Comparison of ENCODE assay signal across 11 cellular contexts in the genomic region with DNA sequence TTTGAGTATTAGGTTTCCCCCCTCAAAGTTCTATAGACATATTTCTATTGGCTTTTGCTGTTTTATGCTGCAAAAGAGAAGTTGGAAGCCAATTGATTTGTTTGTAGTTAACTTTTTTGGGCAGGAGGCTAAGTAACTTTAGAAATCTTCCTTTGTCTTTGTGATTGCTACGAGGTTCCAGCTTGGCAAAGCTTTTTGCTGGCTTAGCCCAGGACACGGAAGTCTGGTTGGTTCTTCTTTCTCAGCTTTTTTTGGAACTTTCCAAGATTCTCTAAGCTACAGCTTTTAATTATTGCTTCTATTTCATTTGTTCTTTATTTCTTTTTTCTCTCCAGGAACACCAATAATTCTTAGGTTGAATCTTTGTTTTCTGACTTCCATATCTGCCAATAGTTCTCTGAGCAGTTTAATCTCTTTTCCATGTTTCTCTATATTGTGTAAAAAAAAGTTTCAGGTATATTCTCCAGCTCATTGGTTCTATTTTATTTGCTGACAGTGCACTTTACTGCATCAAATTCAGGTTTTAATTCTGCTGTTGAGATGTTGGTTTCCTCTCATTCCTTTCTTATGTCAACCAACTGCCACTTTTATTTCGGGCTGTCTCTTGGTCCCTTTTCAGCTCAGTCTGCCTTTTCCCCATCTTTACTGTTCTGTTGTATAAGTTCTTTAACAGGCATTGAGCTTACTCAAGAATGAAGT. TPM values are rescaled to one million over a fixed set of nuclear protein-coding genes. Genes with fewer than 3 reads are reported as not detected.
DNase-seq lines count a peak whose midpoint lies in the region; TF ChIP-seq lines count a peak whose summit lies in the region.
"Had no signal": no experiment of that assay in that cellular context is flagged by ENCODE, and none has a peak within 500 bp of the region (broad histone marks: within the 10 kb centered on the region; RNA-seq: fewer than 3 reads in every experiment).

No MANE protein-coding gene starts in this region.

- H3K27me3 Mint-ChIP-seq in mesothelial cell of epicardium (ENCODE audit: low read depth) = no peaks in the 10 kb centered on the region
- H3K27me3 Mint-ChIP-seq: activated CD4-positive, alpha-beta T cell treated with anti-CD3 and anti-CD28 coated beads, Interleukin-2, amount 10 ng/mL, durations not matched to agents 24 days and 14 days had no signal

- peak overlapping the region; percentile 65 for H3K4me2 ChIP-seq in SK-N-SH

- intact Hi-C loops in tibial artery (cut with DNase I; ENCODE audit: low total_unique reads) = no loop called here

- peaks cover 60% of the 10 kb centered on the region for H3K4me1 Mint-ChIP-seq in mesothelial cell of epicardium

- POLR2A ChIA-PET in SK-N-SH (lab: Yijun Ruan, JAX) = no interaction called here

- peaks cover 6 to 48% of the 10 kb centered on the region in 2 experiments for H3K36me3 ChIP-seq in SK-N-SH (replicated peaks in 1 of 2; ENCODE audit: control insufficient read depth in 1 of 2, insufficient read depth in 2 of 2, low read length in 1 of 2)
- H3K36me3 ChIP-seq in tibial artery = no peaks in the 10 kb centered on the region

- H2AFZ ChIP-seq in SK-N-SH (ENCODE audit: low read depth) = no peak overlapping the region

- no peaks in the 10 kb centered on the region for H3K36me3 Mint-ChIP-seq in mesothelial cell of epicardium
- H3K36me3 Mint-ChIP-seq: activated naive CD4-positive, alpha-beta T cell treated with anti-CD3 and anti-CD28 coated beads, Interleukin-2, amount 50 U/mL, for 72 hours had no signal

- H3K4me3 Mint-ChIP-seq in mesothelial cell of epicardium = no peak overlapping the region
- H3K4me3 Mint-ChIP-seq: activated CD4-positive, alpha-beta T cell treated with anti-CD3 and anti-CD28 coated beads, Interleukin-2, amount 10 ng/mL, durations not matched to agents 24 days and 14 days had no signal

- no peak for TF ChIP-seq RAD21 in SK-N-SH (IDR thresholded peaks at IDR 0.05; ENCODE audit: low read length)

- peak overlapping the region; percentile 48; the same call in 1 of the 2 replicates for H3K9ac ChIP-seq in SK-N-SH

- H3K9me3 ChIP-seq in SK-N-SH (no peaks in the 10 kb centered on the region), tibial artery (no peaks in the 10 kb centered on the region)

- H3K9me3 Mint-ChIP-seq in mesothelial cell of epicardium = no peaks in the 10 kb centered on the region
- H3K9me3 Mint-ChIP-seq: activated CD4-positive, alpha-beta T cell treated with anti-CD3 and anti-CD28 coated beads, Interleukin-2, amount 10 ng/mL, durations not matched to agents 24 days and 14 days; activated naive CD4-positive, alpha-beta T cell treated with anti-CD3 and anti-CD28 coated beads, Interleukin-2, amount 50 U/mL, for 72 hours had no signal

- WGBS in SK-N-SH (ENCODE audit: low lambda C conversion rate) = 73% methylated on average over 3 of the region's 3 CpGs

- H3K9me2 ChIP-seq in SK-N-SH = no peaks in the 10 kb centered on the region

- no peaks in the 10 kb centered on the region; the same call in 1 of the 2 replicates for H4K20me1 ChIP-seq in SK-N-SH (ENCODE audit: insufficient read depth)

- H3K4me3 ChIP-seq in SK-N-SH (ENCODE audit: low read depth in 2 of 2, low read length in 1 of 2) (peak overlapping the region in 1 of 2 experiments; percentile 17; a peak in 1 of 4 replicates), tibial artery (peak overlapping the region; percentile 7 to 23)

- H3K4me1 ChIP-seq in SK-N-SH (ENCODE audit: control insufficient read depth in 1 of 2, insufficient read depth in 2 of 2, low read depth in 1 of 2, low read length in 1 of 2) (peaks cover 9 to 44% of the 10 kb centered on the region in 2 experiments), tibial artery (peaks cover 0 to 94% (median 30%) of the 10 kb centered on the region in 4 donors)

- no peak for TF ChIP-seq CTCF in SK-N-SH (IDR thresholded peaks at IDR 0.05)
- no peak for TF ChIP-seq CTCF in mesothelial cell of epicardium (IDR thresholded peaks at IDR 0.05; ENCODE audit: unreplicated experiment)
- no peak for TF ChIP-seq CTCF in tibial artery (IDR thresholded peaks at IDR 0.05)

- peaks cover 100% of the 10 kb centered on the region for H3K79me2 ChIP-seq in SK-N-SH (ENCODE audit: insufficient read depth)

- H3K27ac Mint-ChIP-seq in mesothelial cell of epicardium = peak overlapping the region; percentile 43
- H3K27ac Mint-ChIP-seq: activated CD4-positive, alpha-beta T cell treated with anti-CD3 and anti-CD28 coated beads, Interleukin-2, amount 10 ng/mL, durations not matched to agents 24 days and 14 days; activated naive CD4-positive, alpha-beta T cell treated with anti-CD3 and anti-CD28 coated beads, Interleukin-2, amount 50 U/mL, for 72 hours had no signal

- H3K27me3 ChIP-seq in SK-N-SH (ENCODE audit: insufficient read depth) (no peaks in the 10 kb centered on the region), tibial artery (no peaks in the 10 kb centered on the region)

- CTCF ChIA-PET in SK-N-SH (lab: Yijun Ruan, JAX) = interaction anchor here (0.8 to 3.0 kb wide), 5 partner anchors 10 to 140 kb away, joined by 3 to 9 read pairs (median 3); a partner anchor contains a TSS

- peaks cover 46% of the 10 kb centered on the region for H3F3A ChIP-seq in SK-N-SH (replicated peaks; ENCODE audit: insufficient read depth)

- H3K27ac ChIP-seq in SK-N-SH (ENCODE audit: low read depth in 2 of 2, low read length in 1 of 2) = peak overlapping the region; percentile 74 to 79; a peak in 3 of 4 replicates
- H3K27ac ChIP-seq in epithelial cell of prostate = peak overlapping the region; percentile 9
- H3K27ac ChIP-seq in tibial artery = peak overlapping the region; percentile 62 to 68

- DNase-seq in SK-N-SH (no peak), epithelial cell of prostate (ENCODE audit: low read depth, low spot score) (no peak), mesothelial cell of epicardium (ENCODE audit: low spot score in 2 of 2, unreplicated experiment in 2 of 2) (no peak), tibial artery (no peak), NCI-H1092 (lab: John Stamatoyannopoulos, UW) (no peak), NCI-H82 treated with DMSO at 0.1 percent for 48 hours (lab: John Stamatoyannopoulos, UW; ENCODE audit: unreplicated experiment) (no peak), DMS79 treated with DMSO at 0.1 percent for 48 hours (lab: John Stamatoyannopoulos, UW) (no peak), Ammon's horn (ENCODE audit: low spot score) (no peak)
- DNase-seq: activated CD4-positive, alpha-beta T cell treated with anti-CD3 and anti-CD28 coated beads, Interleukin-2, amount 10 ng/mL, durations not matched to agents 24 days and 14 days; NCI-H510A had no signal

- no peak for TF ChIP-seq EP300 in SK-N-SH (IDR thresholded peaks at IDR 0.05; ENCODE audit: borderline replicate concordance in 1 of 2, low read depth in 1 of 2, low read length in 1 of 2)

TF ChIP-seq in SK-N-SH, 30 proteins besides CTCF, POLR2A, EP300 and RAD21 (continues in another document):
- TF ChIP-seq, protein P1, sequence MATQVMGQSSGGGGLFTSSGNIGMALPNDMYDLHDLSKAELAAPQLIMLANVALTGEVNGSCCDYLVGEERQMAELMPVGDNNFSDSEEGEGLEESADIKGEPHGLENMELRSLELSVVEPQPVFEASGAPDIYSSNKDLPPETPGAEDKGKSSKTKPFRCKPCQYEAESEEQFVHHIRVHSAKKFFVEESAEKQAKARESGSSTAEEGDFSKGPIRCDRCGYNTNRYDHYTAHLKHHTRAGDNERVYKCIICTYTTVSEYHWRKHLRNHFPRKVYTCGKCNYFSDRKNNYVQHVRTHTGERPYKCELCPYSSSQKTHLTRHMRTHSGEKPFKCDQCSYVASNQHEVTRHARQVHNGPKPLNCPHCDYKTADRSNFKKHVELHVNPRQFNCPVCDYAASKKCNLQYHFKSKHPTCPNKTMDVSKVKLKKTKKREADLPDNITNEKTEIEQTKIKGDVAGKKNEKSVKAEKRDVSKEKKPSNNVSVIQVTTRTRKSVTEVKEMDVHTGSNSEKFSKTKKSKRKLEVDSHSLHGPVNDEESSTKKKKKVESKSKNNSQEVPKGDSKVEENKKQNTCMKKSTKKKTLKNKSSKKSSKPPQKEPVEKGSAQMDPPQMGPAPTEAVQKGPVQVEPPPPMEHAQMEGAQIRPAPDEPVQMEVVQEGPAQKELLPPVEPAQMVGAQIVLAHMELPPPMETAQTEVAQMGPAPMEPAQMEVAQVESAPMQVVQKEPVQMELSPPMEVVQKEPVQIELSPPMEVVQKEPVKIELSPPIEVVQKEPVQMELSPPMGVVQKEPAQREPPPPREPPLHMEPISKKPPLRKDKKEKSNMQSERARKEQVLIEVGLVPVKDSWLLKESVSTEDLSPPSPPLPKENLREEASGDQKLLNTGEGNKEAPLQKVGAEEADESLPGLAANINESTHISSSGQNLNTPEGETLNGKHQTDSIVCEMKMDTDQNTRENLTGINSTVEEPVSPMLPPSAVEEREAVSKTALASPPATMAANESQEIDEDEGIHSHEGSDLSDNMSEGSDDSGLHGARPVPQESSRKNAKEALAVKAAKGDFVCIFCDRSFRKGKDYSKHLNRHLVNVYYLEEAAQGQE (IDR thresholded peaks at IDR 0.05; ENCODE audit: low read depth, low read length) = no peak
- TF ChIP-seq, protein P2, sequence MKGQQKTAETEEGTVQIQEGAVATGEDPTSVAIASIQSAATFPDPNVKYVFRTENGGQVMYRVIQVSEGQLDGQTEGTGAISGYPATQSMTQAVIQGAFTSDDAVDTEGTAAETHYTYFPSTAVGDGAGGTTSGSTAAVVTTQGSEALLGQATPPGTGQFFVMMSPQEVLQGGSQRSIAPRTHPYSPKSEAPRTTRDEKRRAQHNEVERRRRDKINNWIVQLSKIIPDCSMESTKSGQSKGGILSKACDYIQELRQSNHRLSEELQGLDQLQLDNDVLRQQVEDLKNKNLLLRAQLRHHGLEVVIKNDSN (IDR thresholded peaks at IDR 0.05; ENCODE audit: borderline replicate concordance, low read depth) = no peak
- TF ChIP-seq TCF12 (IDR thresholded peaks at IDR 0.05) (no peak), ELF1 (IDR thresholded peaks at IDR 0.05) (no peak), YY1 (IDR thresholded peaks at IDR 0.05; ENCODE audit: low read depth) (no peak), FOXJ3 (CRISPR knock-in tag; IDR thresholded peaks at IDR 0.05) (no peak), TEAD4 (IDR thresholded peaks at IDR 0.05; ENCODE audit: borderline replicate concordance, insufficient read depth) (no peak), GATA2 (CRISPR knock-in tag; IDR thresholded peaks at IDR 0.05) (no peak)
- TF ChIP-seq, protein P3, sequence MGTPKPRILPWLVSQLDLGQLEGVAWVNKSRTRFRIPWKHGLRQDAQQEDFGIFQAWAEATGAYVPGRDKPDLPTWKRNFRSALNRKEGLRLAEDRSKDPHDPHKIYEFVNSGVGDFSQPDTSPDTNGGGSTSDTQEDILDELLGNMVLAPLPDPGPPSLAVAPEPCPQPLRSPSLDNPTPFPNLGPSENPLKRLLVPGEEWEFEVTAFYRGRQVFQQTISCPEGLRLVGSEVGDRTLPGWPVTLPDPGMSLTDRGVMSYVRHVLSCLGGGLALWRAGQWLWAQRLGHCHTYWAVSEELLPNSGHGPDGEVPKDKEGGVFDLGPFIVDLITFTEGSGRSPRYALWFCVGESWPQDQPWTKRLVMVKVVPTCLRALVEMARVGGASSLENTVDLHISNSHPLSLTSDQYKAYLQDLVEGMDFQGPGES (IDR thresholded peaks at IDR 0.05; ENCODE audit: low read depth, low read length) = no peak

RNA-seq across cellular contexts. Expression of a gene that starts 27.8 kb away (rescaled TPM):
- polyA plus RNA-seq in SK-N-SH (2012; rRNA removed) = 24.5 and 27.9 TPM in 2 replicates
- polyA plus RNA-seq in SK-N-SH (2012; cell fraction: cytosol; rRNA removed) = 38.4 and 46.6 TPM in 2 replicates
- polyA plus RNA-seq in SK-N-SH (2012; cell fraction: nucleus; rRNA removed) = 21.4 and 39.6 TPM in 2 replicates
- 71.8 to 78.9 TPM (median 76.9 TPM) in 3 replicates for total RNA-seq in mesothelial cell of epicardium

Comparison
In these comparisons a context has a peak if more than half of its experiments do, and no peak if none do; other contexts are left out.
1. H3K27ac ChIP-seq: peak in every context shown above with its lines; median percentile 76 in SK-N-SH; 65 in tibial artery; 9 in epithelial cell of prostate.